In genomic region chr5:96752341-96753016, GRCh38 we compare ENCODE assay signal across 8 cellular contexts. TPM values are rescaled to one million over a fixed set of nuclear protein-coding genes. Genes with fewer than 3 reads are reported as not detected.
A peak's percentile ranks its signal among the peaks of the same experiment; 100 is the strongest.
DNase-seq lines count a peak whose midpoint lies in the region; ATAC-seq and TF ChIP-seq lines count a peak whose summit lies in the region.

No MANE protein-coding gene starts in this region.

- ATAC-seq in activated CD8-positive, alpha-beta T cell treated with anti-CD3 and anti-CD28 coated beads for 36 hours = no peak
- peak; percentile 48 for ATAC-seq in sciatic nerve
- no peak for ATAC-seq in HG03280 (IDR thresholded peaks at IDR 0.05; ENCODE audit: unreplicated experiment)
- ATAC-seq in activated T-cell treated with anti-CD3 and anti-CD28 coated beads, Interleukin-2, amount 50 U/mL, for 4 hours = no peak

- no peaks in the 10 kb centered on the region for H3K27me3 Mint-ChIP-seq in activated CD8-positive, alpha-beta T cell treated with anti-CD3 and anti-CD28 coated beads for 36 hours
- H3K27me3 Mint-ChIP-seq in activated T-cell treated with anti-CD3 and anti-CD28 coated beads, Interleukin-2, amount 50 U/mL, for 4 hours (ENCODE audit: low read depth) = no peaks in the 10 kb centered on the region

- H3K4me3 Mint-ChIP-seq in activated CD8-positive, alpha-beta T cell treated with anti-CD3 and anti-CD28 coated beads for 36 hours = no peak overlapping the region
- H3K4me3 Mint-ChIP-seq in activated T-cell treated with anti-CD3 and anti-CD28 coated beads, Interleukin-2, amount 50 U/mL, for 4 hours = no peak overlapping the region

- H3K27ac Mint-ChIP-seq in activated CD8-positive, alpha-beta T cell treated with anti-CD3 and anti-CD28 coated beads for 36 hours = no peak overlapping the region

- H3K36me3 Mint-ChIP-seq in activated CD8-positive, alpha-beta T cell treated with anti-CD3 and anti-CD28 coated beads for 36 hours (ENCODE audit: low read depth) = peaks cover 29% of the 10 kb centered on the region
- peaks cover 39% of the 10 kb centered on the region for H3K36me3 Mint-ChIP-seq in activated T-cell treated with anti-CD3 and anti-CD28 coated beads, Interleukin-2, amount 50 U/mL, for 4 hours (ENCODE audit: insufficient read depth)

- H3K4me1 Mint-ChIP-seq in activated CD8-positive, alpha-beta T cell treated with anti-CD3 and anti-CD28 coated beads for 36 hours (ENCODE audit: low read depth) = peaks cover 13% of the 10 kb centered on the region
- peaks cover 5% of the 10 kb centered on the region for H3K4me1 Mint-ChIP-seq in activated T-cell treated with anti-CD3 and anti-CD28 coated beads, Interleukin-2, amount 50 U/mL, for 4 hours (ENCODE audit: low read depth)

- CTCF ChIA-PET in BJ (lab: Yijun Ruan, JAX) = interaction anchor here (0.6 to 2.7 kb wide), 27 partner anchors 10 to 410 kb away, joined by 3 to 23 read pairs (median 4); partner anchors contain the start of genes ERAP1 and LIX1
- CTCF ChIA-PET in activated CD8-positive, alpha-beta T cell treated with anti-CD3 and anti-CD28 coated beads for 36 hours (lab: Charles Lee) = interaction anchor here (0.5 to 4.6 kb wide), 54 partner anchors 10 to 428 kb away, joined by 3 to 52 read pairs (median 4); partner anchors contain the start of genes ERAP1, ERAP2 and LIX1

- intact Hi-C loops in activated CD8-positive, alpha-beta T cell treated with anti-CD3 and anti-CD28 coated beads for 36 hours (cut with micrococcal nuclease) = loop anchor here (2.0 kb wide), 1 partner anchor 410 kb away; no protein-coding TSS in a partner anchor
- intact Hi-C loops in sciatic nerve (cut with DNase I) = no loop called here

- DNase-seq in BJ (ENCODE audit: low read depth) = peak; percentile 13
- DNase-seq in NCI-H2171 treated with DMSO at 0.1 percent for 48 hours (lab: John Stamatoyannopoulos, UW) = peak; percentile 44
- peak; percentile 44 for DNase-seq in activated CD8-positive, alpha-beta T cell treated with anti-CD3 and anti-CD28 coated beads for 36 hours
- DNase-seq in germinal center (ENCODE audit: low spot score) = peak; percentile 39
- DNase-seq in sciatic nerve (ENCODE audit: low spot score) = no peak
- DNase-seq in activated T-cell treated with anti-CD3 and anti-CD28 coated beads, Interleukin-2, amount 50 U/mL, for 4 hours = no peak

- TF ChIP-seq CTCF in BJ (IDR thresholded peaks at IDR 0.05; ENCODE audit: insufficient read depth, low read depth, low read length) (peak; percentile 63), GM12873 (IDR thresholded peaks at IDR 0.05; ENCODE audit: insufficient read depth, low read depth, low read length, missing control alignments) (peak; percentile 56)
- peak; percentile 88 for TF ChIP-seq CTCF in activated CD8-positive, alpha-beta T cell treated with anti-CD3 and anti-CD28 coated beads for 36 hours (IDR thresholded peaks at IDR 0.05)

- H3K27me3 ChIP-seq in BJ (ENCODE audit: control insufficient read depth, insufficient read depth, low read length) = no peaks in the 10 kb centered on the region

- H3K36me3 ChIP-seq in BJ (ENCODE audit: control insufficient read depth, insufficient read depth, low read length) = peaks cover 22% of the 10 kb centered on the region

- no peak overlapping the region for H3K4me3 ChIP-seq in BJ (ENCODE audit: low read depth, low read length)

- POLR2A ChIA-PET in BJ (lab: Charles Lee) = no interaction called here
- POLR2A ChIA-PET in activated CD8-positive, alpha-beta T cell treated with anti-CD3 and anti-CD28 coated beads for 36 hours (lab: Charles Lee) = interaction anchor here (0.5 to 1.3 kb wide), 6 partner anchors 9 to 279 kb away, joined by 3 read pairs; partner anchors contain the start of genes CAST and ERAP2

- H3K9me3 Mint-ChIP-seq in activated CD8-positive, alpha-beta T cell treated with anti-CD3 and anti-CD28 coated beads for 36 hours = no peaks in the 10 kb centered on the region
- H3K9me3 Mint-ChIP-seq in activated T-cell treated with anti-CD3 and anti-CD28 coated beads, Interleukin-2, amount 50 U/mL, for 4 hours = no peaks in the 10 kb centered on the region

RNA-seq across cellular contexts. Expression of gene ERAP1, which starts 55.3 kb away (rescaled TPM):
- polyA plus RNA-seq in BJ (2011; rRNA removed) = 60.4 and 65.2 TPM in 2 replicates
- 27.7 and 31.1 TPM in 2 replicates for polyA minus RNA-seq in BJ (2011; rRNA and poly(A)+ RNA removed)
- total RNA-seq in activated CD8-positive, alpha-beta T cell treated with anti-CD3 and anti-CD28 coated beads for 36 hours = 10 to 100 TPM; 60.1 to 62.3 TPM
- 58.4 TPM for total RNA-seq in sciatic nerve
- total RNA-seq in activated T-cell treated with anti-CD3 and anti-CD28 coated beads, Interleukin-2, amount 50 U/mL, for 4 hours = 10 to 100 TPM; 61.9 to 79.2 (median 75.1) TPM

Comparison
In these comparisons a context has a peak if more than half of its experiments do, and no peak if none do; other contexts are left out.
1. DNase-seq: peak in BJ (single experiment), NCI-H2171 treated with DMSO at 0.1 percent for 48 hours (single experiment), activated CD8-positive, alpha-beta T cell treated with anti-CD3 and anti-CD28 coated beads for 36 hours (single experiment) and germinal center (single experiment); none in sciatic nerve (single experiment) and activated T-cell treated with anti-CD3 and anti-CD28 coated beads, Interleukin-2, amount 50 U/mL, for 4 hours (single experiment).
2. Peak in every context shown above with its lines, with median percentiles within 50 percentile points of each other: CTCF ChIP-seq.